7 cellular contexts compared by ENCODE assay signal in the genomic region with DNA sequence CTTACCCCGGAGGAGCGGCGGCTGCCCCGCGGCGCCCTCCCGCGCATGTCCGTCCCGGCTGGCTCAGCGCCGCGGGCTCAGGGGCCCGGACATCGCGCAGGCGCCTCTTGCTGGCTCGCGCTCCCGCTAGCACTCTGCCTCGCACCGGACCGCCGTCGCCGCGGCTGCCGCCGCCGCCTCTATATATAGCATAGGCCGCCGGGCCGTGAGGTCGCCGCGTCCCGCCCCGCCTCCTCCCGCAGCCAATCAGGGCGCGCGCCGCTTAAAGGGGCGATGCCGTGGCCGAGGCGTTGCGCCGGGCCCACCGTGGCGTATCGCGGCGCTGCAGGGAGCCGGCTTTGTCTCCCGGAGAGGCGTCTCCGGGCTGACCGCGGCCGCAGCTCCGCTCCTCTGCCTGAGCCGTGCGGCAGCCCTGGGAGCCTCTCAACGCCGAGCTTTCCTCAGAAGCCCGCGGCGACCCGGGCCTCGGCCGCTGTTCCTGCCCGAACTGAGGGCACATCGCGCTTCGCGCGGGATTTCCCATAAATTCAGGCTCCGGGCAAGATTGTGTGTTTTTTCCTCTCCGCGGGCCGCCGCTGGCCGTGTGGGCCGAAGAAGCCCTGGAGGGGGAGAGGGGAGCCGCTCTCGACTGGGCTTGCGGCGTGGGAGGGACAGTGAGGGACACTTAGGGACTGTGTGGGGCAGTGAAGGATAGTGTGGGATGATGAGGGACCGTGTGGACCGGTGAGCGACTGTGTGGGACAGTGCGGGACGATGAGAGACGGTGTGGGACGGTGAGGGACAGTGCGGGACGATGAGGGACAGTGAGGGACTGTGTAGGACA.
A peak's percentile ranks its signal among the peaks of the same experiment; 100 is the strongest.
DNase-seq lines count a peak whose midpoint lies in the region; ATAC-seq and TF ChIP-seq lines count a peak whose summit lies in the region.

A gene with protein sequence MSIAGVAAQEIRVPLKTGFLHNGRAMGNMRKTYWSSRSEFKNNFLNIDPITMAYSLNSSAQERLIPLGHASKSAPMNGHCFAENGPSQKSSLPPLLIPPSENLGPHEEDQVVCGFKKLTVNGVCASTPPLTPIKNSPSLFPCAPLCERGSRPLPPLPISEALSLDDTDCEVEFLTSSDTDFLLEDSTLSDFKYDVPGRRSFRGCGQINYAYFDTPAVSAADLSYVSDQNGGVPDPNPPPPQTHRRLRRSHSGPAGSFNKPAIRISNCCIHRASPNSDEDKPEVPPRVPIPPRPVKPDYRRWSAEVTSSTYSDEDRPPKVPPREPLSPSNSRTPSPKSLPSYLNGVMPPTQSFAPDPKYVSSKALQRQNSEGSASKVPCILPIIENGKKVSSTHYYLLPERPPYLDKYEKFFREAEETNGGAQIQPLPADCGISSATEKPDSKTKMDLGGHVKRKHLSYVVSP (minus strand): TSS at position 157 of the 823 bp plus-strand sequence. CDS start 10,690 bp downstream, outside the sequence.

- ATAC-seq in GM18517 (IDR thresholded peaks at IDR 0.05; ENCODE audit: unreplicated experiment) (peak; percentile 64), HG03045 (IDR thresholded peaks at IDR 0.05; ENCODE audit: unreplicated experiment) (peak; percentile 80)

- H3K27me3 ChIP-seq in layer of hippocampus (ENCODE audit: control insufficient read depth, insufficient read depth, low read length): no peaks in the 10 kb centered on the region

- peak within 1 kb of the TSS; percentile 97 for H3K4me3 ChIP-seq in coronary artery

- no peak for TF ChIP-seq CTCF in coronary artery (IDR thresholded peaks at IDR 0.05)

- DNase-seq in NCI-H2227 treated with DMSO at 0.1 percent for 48 hours (lab: John Stamatoyannopoulos, UW) (peak; percentile 93), coronary artery (ENCODE audit: low spot score) (peak; percentile 95)
- peak; percentile 85 for DNase-seq in activated CD4-positive, alpha-beta T cell treated with anti-CD3 and anti-CD28 coated beads, Interleukin-2, amount 50 U/mL, for 1 hour
- peak; percentile 69 to 78 for DNase-seq in stimulated activated CD4-positive, alpha-beta T cell treated with anti-CD3 and anti-CD28 coated beads, Interleukin-1b, Interleukin-23, amount 100 ng/mL, for 1 hour (ENCODE audit: low read depth in 2 of 2)

- H3K27ac ChIP-seq in coronary artery (peak within 1 kb of the TSS; percentile 97 to 98), layer of hippocampus (ENCODE audit: low read depth, low read length) (peak within 1 kb of the TSS; percentile 93)

Comparison
In these comparisons a context has a peak if more than half of its experiments do, and no peak if none do; other contexts are left out.
1. Peak in every context shown above with its lines: DNase-seq, ATAC-seq, H3K4me3 ChIP-seq and H3K27ac ChIP-seq.